In genomic region chr7:55083206-55083605, GRCh38 we compare ENCODE assay signal across 16 cellular contexts.
"Had no signal": no experiment of that assay in that cellular context is flagged by ENCODE, and none has a peak within 500 bp of the region (broad histone marks: within the 10 kb centered on the region; RNA-seq: fewer than 3 reads in every experiment).

No MANE protein-coding gene starts in this region.

- DNase-seq: activated naive CD4-positive, alpha-beta T cell; activated naive CD8-positive, alpha-beta T cell treated with anti-CD3 and anti-CD28 coated beads, Interleukin-2, amount 10 ng/mL, durations not matched to agents 7 days and 5 days; anterior cingulate cortex; glutamatergic neuron; immature natural killer cell; left cardiac atrium; midbrain; ovary; right lobe of liver; spleen; stimulated activated naive CD8-positive, alpha-beta T cell treated with anti-CD3 and anti-CD28 coated beads, Interleukin-15, amount 100 ng/mL, for 72 hours; testis; upper lobe of left lung had no signal

- ATAC-seq: activated CD4-positive, CD25-positive, alpha-beta regulatory T cell treated with anti-CD3 and anti-CD28 coated beads, Interleukin-2, amount 50 U/mL, for 24 hours; left cardiac atrium; right lobe of liver; stimulated activated naive CD8-positive, alpha-beta T cell treated with anti-CD3 and anti-CD28 coated beads, Interleukin-15, amount 100 ng/mL, for 72 hours had no signal

- H3K4me3 ChIP-seq: lung, neural progenitor cell, ovary, right lobe of liver, spleen, testis, upper lobe of left lung had no signal

- H3K9me3 ChIP-seq: ovary, right lobe of liver, spleen, testis, upper lobe of left lung had no signal

- H3K36me3 ChIP-seq: neural progenitor cell, ovary, right lobe of liver, spleen, upper lobe of left lung had no signal

- H3K27ac Mint-ChIP-seq: activated naive CD8-positive, alpha-beta T cell treated with anti-CD3 and anti-CD28 coated beads, Interleukin-2, amount 10 ng/mL, durations not matched to agents 7 days and 5 days; immature natural killer cell; neural progenitor cell; stimulated activated naive CD8-positive, alpha-beta T cell treated with anti-CD3 and anti-CD28 coated beads, Interleukin-15, amount 100 ng/mL, for 72 hours had no signal

- H3K27ac ChIP-seq: neural progenitor cell, ovary, spleen, upper lobe of left lung had no signal

- H3K9me3 Mint-ChIP-seq: activated naive CD8-positive, alpha-beta T cell treated with anti-CD3 and anti-CD28 coated beads, Interleukin-2, amount 10 ng/mL, durations not matched to agents 7 days and 5 days; neural progenitor cell; stimulated activated naive CD8-positive, alpha-beta T cell treated with anti-CD3 and anti-CD28 coated beads, Interleukin-15, amount 100 ng/mL, for 72 hours had no signal

- H3K9ac ChIP-seq: neural progenitor cell had no signal

- H3K4me2 ChIP-seq: neural progenitor cell had no signal

- H3K4me3 Mint-ChIP-seq: activated naive CD8-positive, alpha-beta T cell treated with anti-CD3 and anti-CD28 coated beads, Interleukin-2, amount 10 ng/mL, durations not matched to agents 7 days and 5 days; immature natural killer cell; neural progenitor cell; stimulated activated naive CD8-positive, alpha-beta T cell treated with anti-CD3 and anti-CD28 coated beads, Interleukin-15, amount 100 ng/mL, for 72 hours had no signal

- H2AFZ ChIP-seq: neural progenitor cell had no signal

- H3K27me3 ChIP-seq: neural progenitor cell, ovary, right lobe of liver, testis, upper lobe of left lung had no signal

- H3K36me3 Mint-ChIP-seq: activated naive CD8-positive, alpha-beta T cell treated with anti-CD3 and anti-CD28 coated beads, Interleukin-2, amount 10 ng/mL, durations not matched to agents 7 days and 5 days; immature natural killer cell; neural progenitor cell had no signal
